ENCODE assay signal across 1 cellular context in genomic region chr1:51736702-51737101, GRCh38.
TF ChIP-seq lines count a peak whose summit lies in the region.

No MANE protein-coding gene starts in this region.

TF ChIP-seq in SK-N-SH, 30 proteins besides CTCF, POLR2A, EP300 and RAD21 (continued from another document):
- TF ChIP-seq, protein P1, sequence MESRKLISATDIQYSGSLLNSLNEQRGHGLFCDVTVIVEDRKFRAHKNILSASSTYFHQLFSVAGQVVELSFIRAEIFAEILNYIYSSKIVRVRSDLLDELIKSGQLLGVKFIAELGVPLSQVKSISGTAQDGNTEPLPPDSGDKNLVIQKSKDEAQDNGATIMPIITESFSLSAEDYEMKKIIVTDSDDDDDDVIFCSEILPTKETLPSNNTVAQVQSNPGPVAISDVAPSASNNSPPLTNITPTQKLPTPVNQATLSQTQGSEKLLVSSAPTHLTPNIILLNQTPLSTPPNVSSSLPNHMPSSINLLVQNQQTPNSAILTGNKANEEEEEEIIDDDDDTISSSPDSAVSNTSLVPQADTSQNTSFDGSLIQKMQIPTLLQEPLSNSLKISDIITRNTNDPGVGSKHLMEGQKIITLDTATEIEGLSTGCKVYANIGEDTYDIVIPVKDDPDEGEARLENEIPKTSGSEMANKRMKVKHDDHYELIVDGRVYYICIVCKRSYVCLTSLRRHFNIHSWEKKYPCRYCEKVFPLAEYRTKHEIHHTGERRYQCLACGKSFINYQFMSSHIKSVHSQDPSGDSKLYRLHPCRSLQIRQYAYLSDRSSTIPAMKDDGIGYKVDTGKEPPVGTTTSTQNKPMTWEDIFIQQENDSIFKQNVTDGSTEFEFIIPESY (IDR thresholded peaks at IDR 0.05; ENCODE audit: borderline replicate concordance, low read depth): no peak
- TF ChIP-seq CHD2 (IDR thresholded peaks at IDR 0.05; ENCODE audit: low read length, partially characterized antibody): no peak
- TF ChIP-seq RXRA (IDR thresholded peaks at IDR 0.05; ENCODE audit: borderline replicate concordance, low read depth): no peak
- no peak for TF ChIP-seq ELF1 (IDR thresholded peaks at IDR 0.05)
- no peak for TF ChIP-seq TEAD4 (IDR thresholded peaks at IDR 0.05; ENCODE audit: borderline replicate concordance, insufficient read depth)
- no peak for TF ChIP-seq YY1 (IDR thresholded peaks at IDR 0.05; ENCODE audit: low read depth)
- TF ChIP-seq GABPA (IDR thresholded peaks at IDR 0.05; ENCODE audit: low read depth): no peak
- no peak for TF ChIP-seq GATA2 (CRISPR knock-in tag; IDR thresholded peaks at IDR 0.05)
- no peak for TF ChIP-seq RCOR1 (IDR thresholded peaks at IDR 0.05; ENCODE audit: low read length)
- TF ChIP-seq USF1 (IDR thresholded peaks at IDR 0.05; ENCODE audit: borderline replicate concordance, low read depth): no peak
- no peak for TF ChIP-seq SIN3A (IDR thresholded peaks at IDR 0.05; ENCODE audit: borderline replicate concordance, low read depth, low read length)
- no peak for TF ChIP-seq POLR2AphosphoS5 (IDR thresholded peaks at IDR 0.05; ENCODE audit: low read depth, low read length)
- no peak for TF ChIP-seq TAF1 (IDR thresholded peaks at IDR 0.05; ENCODE audit: borderline replicate concordance, low read depth, low read length)
- no peak for TF ChIP-seq EZH2phosphoT487 (IDR thresholded peaks at IDR 0.05; ENCODE audit: borderline replicate concordance, low read depth)
- TF ChIP-seq FOSL2 (IDR thresholded peaks at IDR 0.05; ENCODE audit: borderline replicate concordance, low read depth): peak; percentile 45; the same call in 1 of the 2 replicates
- TF ChIP-seq SMC3 (IDR thresholded peaks at IDR 0.05; ENCODE audit: low read depth, low read length): no peak
- TF ChIP-seq FOXM1 (IDR thresholded peaks at IDR 0.05; ENCODE audit: low read depth): no peak
- peak; percentile 18; the same call in 1 of the 2 replicates for TF ChIP-seq TCF12 (IDR thresholded peaks at IDR 0.05)
- peak; percentile 78 for TF ChIP-seq NFIC (IDR thresholded peaks at IDR 0.05; ENCODE audit: borderline replicate concordance)
- TF ChIP-seq PBX3 (IDR thresholded peaks at IDR 0.05): no peak
- TF ChIP-seq, protein P2, sequence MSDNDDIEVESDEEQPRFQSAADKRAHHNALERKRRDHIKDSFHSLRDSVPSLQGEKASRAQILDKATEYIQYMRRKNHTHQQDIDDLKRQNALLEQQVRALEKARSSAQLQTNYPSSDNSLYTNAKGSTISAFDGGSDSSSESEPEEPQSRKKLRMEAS (IDR thresholded peaks at IDR 0.05; ENCODE audit: low read depth): 0 out of 2 replicates have a peak, but pooled peaks have one; percentile 16
